Comparison of ENCODE assay signal across 9 cellular contexts in genomic region chr20:35478804-35479472, GRCh38. TPM values are rescaled to one million over a fixed set of nuclear protein-coding genes. Genes with fewer than 3 reads are reported as not detected.
DNase-seq lines count a peak whose midpoint lies in the region; ATAC-seq, FAIRE-seq and TF ChIP-seq lines count a peak whose summit lies in the region.
"Had no signal": no experiment of that assay in that cellular context is flagged by ENCODE, and none has a peak within 500 bp of the region (broad histone marks: within the 10 kb centered on the region; RNA-seq: fewer than 3 reads in every experiment).

No MANE protein-coding gene starts in this region.

- in situ Hi-C loops in SK-MEL-5 (cut with HindIII; ENCODE audit: low pct_unique_long_range_greater_than_20kb, low sequenced_read_pairs): no loop called here

- TF ChIP-seq CTCF in fibroblast of villous mesenchyme (IDR thresholded peaks at IDR 0.05; ENCODE audit: insufficient read depth, low read depth, low read length): peak; percentile 8

- H3K4me1 Mint-ChIP-seq in stimulated activated naive CD8-positive, alpha-beta T cell treated with anti-CD3 and anti-CD28 coated beads, Interleukin-15, amount 100 ng/mL, for 72 hours: no peaks in the 10 kb centered on the region

- ATAC-seq in stimulated activated naive CD8-positive, alpha-beta T cell treated with anti-CD3 and anti-CD28 coated beads, Interleukin-15, Interleukin-2, amounts not matched to agents 100 U/mL and 50 U/mL, for 24 hours: peak; percentile 43
- ATAC-seq in stimulated activated naive CD8-positive, alpha-beta T cell treated with anti-CD3 and anti-CD28 coated beads, Interleukin-15, amount 100 ng/mL, for 72 hours: no peak

- H3K9me3 Mint-ChIP-seq in stimulated activated naive CD8-positive, alpha-beta T cell treated with anti-CD3 and anti-CD28 coated beads, Interleukin-15, amount 100 ng/mL, for 72 hours: peaks cover 0 to 4% of the 10 kb centered on the region in 2 donors

- no peak for FAIRE-seq in urothelium cell line (lab: Jason Lieb, UNC)

- peak overlapping the region in 1 of 2 donors; percentile 45 for H3K27ac Mint-ChIP-seq in stimulated activated naive CD8-positive, alpha-beta T cell treated with anti-CD3 and anti-CD28 coated beads, Interleukin-15, amount 100 ng/mL, for 72 hours
- H3K27ac Mint-ChIP-seq: progenitor cell of endocrine pancreas had no signal

- DNase-seq in stimulated activated naive CD8-positive, alpha-beta T cell treated with anti-CD3 and anti-CD28 coated beads, Interleukin-15, Interleukin-2, amounts not matched to agents 100 U/mL and 50 U/mL, for 24 hours: no peak
- no peak for DNase-seq in stimulated activated naive CD8-positive, alpha-beta T cell treated with anti-CD3 and anti-CD28 coated beads, Interleukin-15, amount 100 ng/mL, for 72 hours
- peak; percentile 55 for DNase-seq in SK-MEL-5 (ENCODE audit: low read depth, low spot score)
- no peak for DNase-seq in fibroblast of villous mesenchyme (ENCODE audit: low read depth)
- DNase-seq in NCI-H1417 (lab: John Stamatoyannopoulos, UW): no peak
- no peak for DNase-seq in COLO829 (ENCODE audit: low spot score)
- DNase-seq in kidney glomerular epithelial cell (lab: John Stamatoyannopoulos, UW): no peak
- DNase-seq in urothelium cell line (ENCODE audit: low spot score): no peak

- H3K27me3 Mint-ChIP-seq in stimulated activated naive CD8-positive, alpha-beta T cell treated with anti-CD3 and anti-CD28 coated beads, Interleukin-15, amount 100 ng/mL, for 72 hours: no peaks in the 10 kb centered on the region
- H3K27me3 Mint-ChIP-seq: progenitor cell of endocrine pancreas had no signal

- no peak overlapping the region for H3K4me3 Mint-ChIP-seq in stimulated activated naive CD8-positive, alpha-beta T cell treated with anti-CD3 and anti-CD28 coated beads, Interleukin-15, amount 100 ng/mL, for 72 hours

- no peak overlapping the region for H3K4me3 ChIP-seq in fibroblast of villous mesenchyme (ENCODE audit: low read depth, low read length)

RNA-seq across cellular contexts. Expression of gene CEP250, which starts 23.5 kb away (rescaled TPM):
- 36.5 and 39.3 TPM in 2 replicates for total RNA-seq in SK-MEL-5 (2014; rRNA removed; shearing (Covaris generic))
- 33.5 and 34.2 TPM in 2 replicates for polyA plus RNA-seq in SK-MEL-5 (2015; cell fraction: cytosol; rRNA removed)
- polyA plus RNA-seq in SK-MEL-5 (2015; cell fraction: nucleus; rRNA removed): 60.7 and 63.4 TPM in 2 replicates
- total RNA-seq in fibroblast of villous mesenchyme: 14.5 and 22.0 TPM in 2 replicates

RNA-seq across cellular contexts. Expression of gene GDF5, which starts 40.9 kb away (rescaled TPM):
- not detected in 2 replicates for total RNA-seq in SK-MEL-5 (2014; rRNA removed; shearing (Covaris generic))
- polyA plus RNA-seq in SK-MEL-5 (2015; cell fraction: cytosol; rRNA removed): not detected in 2 replicates
- polyA plus RNA-seq in SK-MEL-5 (2015; cell fraction: nucleus; rRNA removed): not detected in 2 replicates
- 8.1 and 10.8 TPM in 2 replicates for total RNA-seq in fibroblast of villous mesenchyme
- total RNA-seq: progenitor cell of endocrine pancreas had no signal

RNA-seq across cellular contexts. Expression of gene C20orf173, which starts 50.5 kb away (rescaled TPM):
- not detected in 2 replicates for total RNA-seq in SK-MEL-5 (2014; rRNA removed; shearing (Covaris generic))
- not detected in 2 replicates for polyA plus RNA-seq in SK-MEL-5 (2015; cell fraction: cytosol; rRNA removed)
- polyA plus RNA-seq in SK-MEL-5 (2015; cell fraction: nucleus; rRNA removed): not detected in 2 replicates
- total RNA-seq in fibroblast of villous mesenchyme: not detected in 2 replicates
- total RNA-seq: progenitor cell of endocrine pancreas had no signal
